In the genomic region with DNA sequence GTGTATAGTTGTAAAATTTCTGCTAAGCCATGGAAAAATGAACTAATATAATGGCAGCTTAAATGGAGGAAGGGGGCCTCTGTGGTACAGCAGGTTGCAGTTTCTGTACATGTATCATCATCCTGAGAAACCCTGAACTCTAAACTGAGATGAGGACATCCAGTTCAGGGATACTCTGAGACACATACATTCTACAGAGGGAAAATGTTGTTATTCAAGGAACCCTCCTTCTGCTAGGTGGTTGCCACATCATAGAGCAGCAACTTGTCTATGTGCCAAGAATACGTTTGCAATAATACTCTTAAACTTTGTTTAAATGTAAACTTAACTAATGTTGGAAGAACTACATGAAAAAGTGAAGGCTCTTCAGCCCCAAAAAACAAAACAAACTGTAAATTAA, we compare ENCODE assay signal across 19 cellular contexts. TPM values are rescaled to one million over a fixed set of nuclear protein-coding genes. Genes with fewer than 3 reads are reported as not detected.
DNase-seq lines count a peak whose midpoint lies in the region; ATAC-seq and TF ChIP-seq lines count a peak whose summit lies in the region.
"Had no signal": no experiment of that assay in that cellular context is flagged by ENCODE, and none has a peak within 500 bp of the region (broad histone marks: within the 10 kb centered on the region; RNA-seq: fewer than 3 reads in every experiment).

No MANE protein-coding gene starts in this region.

- peak overlapping the region; percentile 96; the same call in 1 of the 2 replicates for H3K4me2 ChIP-seq in GM23338
- H3K4me2 ChIP-seq: A549 had no signal

- H3K4me1 ChIP-seq in GM23338 (ENCODE audit: insufficient read depth), result peaks cover 44% of the 10 kb centered on the region
- H3K4me1 ChIP-seq in ectodermal cell (ENCODE audit: control insufficient read depth, insufficient read depth, low read length), result peaks cover 7% of the 10 kb centered on the region
- peaks cover 0 to 10% (median 0%) of the 10 kb centered on the region in 4 donors for H3K4me1 ChIP-seq in Peyer's patch
- H3K4me1 ChIP-seq: A549 had no signal

- H3K9me3 ChIP-seq in ectodermal cell (ENCODE audit: control insufficient read depth, low read length) (no peaks in the 10 kb centered on the region), Peyer's patch (no peaks in the 10 kb centered on the region)
- H3K9me3 ChIP-seq: A549 had no signal

- H2AFZ ChIP-seq in GM23338, result no peak overlapping the region

- H3K27ac ChIP-seq in GM23338 (ENCODE audit: low read depth) (no peak overlapping the region), ectodermal cell (ENCODE audit: insufficient read depth, low read depth, low read length, poor library complexity, severe bottlenecking) (no peak overlapping the region), temporal lobe (ENCODE audit: low read depth, low read length) (peak overlapping the region; percentile 30), Peyer's patch (peak overlapping the region in 1 of 4 donors; percentile 1)
- H3K27ac ChIP-seq: A549 had no signal

- ATAC-seq in GM23338 (no peak), omental fat pad (ENCODE audit: low FRiP score) (no peak)
- ATAC-seq: A549, K562 had no signal

- TF ChIP-seq POLR2A in Peyer's patch (IDR thresholded peaks at IDR 0.05), result no peak

- no peak for DNase-seq in GM23338 (ENCODE audit: low spot score)
- DNase-seq in Peyer's patch, result no peak
- DNase-seq in omental fat pad (ENCODE audit: low spot score), result no peak
- DNase-seq in activated naive CD4-positive, alpha-beta T cell treated with Interleukin-2 at 50 U/mL for 16 hours, result no peak
- DNase-seq: AML-193, Calu3, DMS79, GF-D8, NCI-H1048, NCI-H146, NCI-H2081 treated with DMSO at 0.1 percent for 48 hours, NCI-H226, NCI-H526 had no signal

- H3K4me3 ChIP-seq in GM23338, result peak overlapping the region; percentile 91; the same call in 1 of the 2 replicates
- peak overlapping the region; percentile 24 for H3K4me3 ChIP-seq in ectodermal cell (ENCODE audit: insufficient read depth, low read depth, low read length)
- H3K4me3 ChIP-seq in Peyer's patch, result no peak overlapping the region
- H3K4me3 ChIP-seq: A549, K562 had no signal

- peaks cover 45% of the 10 kb centered on the region for H3K4me1 Mint-ChIP-seq in GM23338
- H3K4me1 Mint-ChIP-seq in nephron, result peaks cover 13% of the 10 kb centered on the region

- no peaks in the 10 kb centered on the region for H3K36me3 ChIP-seq in GM23338 (ENCODE audit: insufficient read depth)
- no peaks in the 10 kb centered on the region for H3K36me3 ChIP-seq in ectodermal cell (ENCODE audit: control insufficient read depth, insufficient read depth, low read length)
- no peaks in the 10 kb centered on the region for H3K36me3 ChIP-seq in Peyer's patch

- no peaks in the 10 kb centered on the region for H3K9me2 ChIP-seq in GM23338 (ENCODE audit: insufficient read depth)

- H3K27me3 ChIP-seq in GM23338 (ENCODE audit: insufficient read depth), result peaks cover 14% of the 10 kb centered on the region
- H3K27me3 ChIP-seq in ectodermal cell (ENCODE audit: control insufficient read depth, insufficient read depth, low read length, poor library complexity, severe bottlenecking), result peaks cover 4% of the 10 kb centered on the region
- H3K27me3 ChIP-seq in Peyer's patch, result no peaks in the 10 kb centered on the region

- no peak overlapping the region for H3K27ac Mint-ChIP-seq in GM23338
- H3K27ac Mint-ChIP-seq in nephron, result no peak overlapping the region

- peaks cover 10% of the 10 kb centered on the region for H3K27me3 Mint-ChIP-seq in GM23338 (ENCODE audit: insufficient read depth, low read depth, poor library complexity)
- peaks cover 42% of the 10 kb centered on the region for H3K27me3 Mint-ChIP-seq in nephron (ENCODE audit: low read depth)

- peak overlapping the region; percentile 89; the same call in 1 of the 3 replicates for H3K4me3 Mint-ChIP-seq in GM23338
- H3K4me3 Mint-ChIP-seq in nephron, result peak overlapping the region; percentile 64 to 93 (median 88)

- H3K79me2 ChIP-seq in GM23338 (replicated peaks; ENCODE audit: insufficient read depth), result no peaks in the 10 kb centered on the region

- H4K20me1 ChIP-seq in GM23338 (replicated peaks; ENCODE audit: insufficient read depth), result no peaks in the 10 kb centered on the region

- no peaks in the 10 kb centered on the region for H3F3A ChIP-seq in GM23338 (replicated peaks; ENCODE audit: low read depth)

- TF ChIP-seq CTCF in GM23338 (conservative IDR thresholded peaks at IDR 0.05; ENCODE audit: low read depth in 2 of 2) (no peak), nephron (IDR thresholded peaks at IDR 0.05; ENCODE audit: unreplicated experiment in 3 of 3) (no peak), Peyer's patch (IDR thresholded peaks at IDR 0.05) (no peak), omental fat pad (IDR thresholded peaks at IDR 0.05) (no peak)

- WGBS in ectodermal cell, 2 experiments, result no CpG with 5 or more reads among the region's 1 CpG

- H3K36me3 Mint-ChIP-seq in GM23338 (ENCODE audit: low read depth) (no peaks in the 10 kb centered on the region; the same call in 2 of the 3 replicates), nephron (ENCODE audit: low read depth) (no peaks in the 10 kb centered on the region)

- no peaks in the 10 kb centered on the region for H3K9me3 Mint-ChIP-seq in GM23338
- H3K9me3 Mint-ChIP-seq in nephron, result no peaks in the 10 kb centered on the region

TF ChIP-seq in GM23338, 12 proteins besides CTCF, POLR2A, EP300 and RAD21 (continues in another document):
- TF ChIP-seq ETS1 (IDR thresholded peaks at IDR 0.05) (no peak), NANOG (IDR thresholded peaks at IDR 0.05; ENCODE audit: borderline replicate concordance) (no peak)

RNA-seq across cellular contexts. Expression of gene TENM2, which starts 1.8 kb away (rescaled TPM):
- 1.3 and 3.0 TPM in 2 replicates for total RNA-seq in GM23338 (2014; rRNA removed; shearing (Covaris generic))
- 0.89 and 1.8 TPM in 2 replicates for polyA plus RNA-seq in GM23338 (2016; fragmentation: Nextera tagmentation; extraction: Ambion mirVana)
- polyA plus RNA-seq in ectodermal cell (2013, experiment 1 of 4), result 12.8 TPM
- 10.5 TPM for polyA plus RNA-seq in ectodermal cell (2013, experiment 2 of 4)
- polyA plus RNA-seq in ectodermal cell (2013, experiment 3 of 4), result 7.1 TPM
- 10.5 TPM for polyA plus RNA-seq in ectodermal cell (2013, experiment 4 of 4)
- total RNA-seq in temporal lobe, result 38.6 TPM
- total RNA-seq in Peyer's patch, result under 1 TPM in 1 of 4 donors, not detected in 3; 0.54 TPM
- 1 to 10 TPM in 1 of 4 donors, under 1 TPM in 2, not detected in 1; 0.24 to 2.2 (median 0.32) TPM for total RNA-seq in omental fat pad
- total RNA-seq: Calu3, K562, OCI-LY7 had no signal
- polyA plus RNA-seq: K562 had no signal

Comparison
In these comparisons a context has a peak if more than half of its experiments do, and no peak if none do; other contexts are left out.
1. H3K4me3 ChIP-seq: peak in GM23338 (single experiment) and ectodermal cell (single experiment); none in Peyer's patch (0 of 4).